ENCODE assay signal across 14 cellular contexts in genomic region chr6:105596284-105596755, GRCh38.
DNase-seq lines count a peak whose midpoint lies in the region; ATAC-seq and TF ChIP-seq lines count a peak whose summit lies in the region.
"Had no signal": no experiment of that assay in that cellular context is flagged by ENCODE, and none has a peak within 500 bp of the region (broad histone marks: within the 10 kb centered on the region; RNA-seq: fewer than 3 reads in every experiment).

No MANE protein-coding gene starts in this region.

- peak; percentile 84 for DNase-seq in Daoy (ENCODE audit: low read depth)
- DNase-seq in Panc1 (ENCODE audit: low read depth, low spot score): peak; percentile 85
- DNase-seq in omental fat pad (ENCODE audit: low spot score): no peak
- DNase-seq in NCI-H2107 treated with DMSO at 0.1 percent for 48 hours (lab: John Stamatoyannopoulos, UW; ENCODE audit: unreplicated experiment): no peak
- no peak for DNase-seq in NCI-H446 (lab: John Stamatoyannopoulos, UW)
- DNase-seq in activated naive CD8-positive, alpha-beta T cell treated with anti-CD3 and anti-CD28 coated beads for 36 hours: no peak
- no peak for DNase-seq in NCI-H1930 (lab: John Stamatoyannopoulos, UW)
- DNase-seq: activated CD4-positive, alpha-beta T cell treated with anti-CD3 and anti-CD28 coated beads, Interleukin-2, amount 50 U/mL, for 48 hours; NCI-H1436 treated with DMSO at 0.1 percent for 48 hours; RPMI8226; tibial artery had no signal

- no peak overlapping the region for H3K4me3 Mint-ChIP-seq in activated naive CD8-positive, alpha-beta T cell treated with anti-CD3 and anti-CD28 coated beads for 36 hours
- H3K4me3 Mint-ChIP-seq: brain, neural progenitor cell had no signal

- peaks cover 1% of the 10 kb centered on the region for H3K4me1 Mint-ChIP-seq in activated naive CD8-positive, alpha-beta T cell treated with anti-CD3 and anti-CD28 coated beads for 36 hours
- H3K4me1 Mint-ChIP-seq: neural progenitor cell had no signal

- peaks cover 4% of the 10 kb centered on the region for H3K9me3 Mint-ChIP-seq in activated naive CD8-positive, alpha-beta T cell treated with anti-CD3 and anti-CD28 coated beads for 36 hours
- H3K9me3 Mint-ChIP-seq: neural progenitor cell had no signal

- BruUV-seq in Panc1 (replicated peaks; lab: Mats Ljungman, UMichigan): no TSS peak

- H3K9me3 ChIP-seq in Panc1 (ENCODE audit: control insufficient read depth, insufficient read depth, low read depth, low read length): no peaks in the 10 kb centered on the region
- H3K9me3 ChIP-seq: tibial artery had no signal

- H3K36me3 Mint-ChIP-seq in activated naive CD8-positive, alpha-beta T cell treated with anti-CD3 and anti-CD28 coated beads for 36 hours: no peaks in the 10 kb centered on the region
- H3K36me3 Mint-ChIP-seq: brain, neural progenitor cell had no signal

- no peak overlapping the region for H3K27ac Mint-ChIP-seq in activated naive CD8-positive, alpha-beta T cell treated with anti-CD3 and anti-CD28 coated beads for 36 hours
- H3K27ac Mint-ChIP-seq: neural progenitor cell had no signal

- no peak overlapping the region for H3K4me3 ChIP-seq in Panc1 (ENCODE audit: low read depth in 2 of 2, low read length in 2 of 2)
- H3K4me3 ChIP-seq: neural progenitor cell, tibial artery had no signal

- in situ Hi-C loops in Panc1 (cut with HindIII; ENCODE audit: low pct_unique_long_range_greater_than_20kb, low sequenced_read_pairs): no loop called here

- CTCF ChIA-PET in Panc1 (lab: Charles Lee): no interaction called here

- H3K27me3 ChIP-seq in Panc1 (ENCODE audit: control insufficient read depth, insufficient read depth, low read length): no peaks in the 10 kb centered on the region
- H3K27me3 ChIP-seq: neural progenitor cell, tibial artery had no signal

- H3K36me3 ChIP-seq in Panc1 (ENCODE audit: control insufficient read depth, insufficient read depth, low read length): no peaks in the 10 kb centered on the region
- H3K36me3 ChIP-seq: neural progenitor cell, tibial artery had no signal

- POLR2A ChIA-PET in Panc1 (lab: Charles Lee): no interaction called here

- H3K4me1 ChIP-seq in Panc1 (ENCODE audit: control insufficient read depth, insufficient read depth, low read length): peaks cover 16% of the 10 kb centered on the region

- TF ChIP-seq CTCF in Panc1 (IDR thresholded peaks at IDR 0.05) (no peak), omental fat pad (IDR thresholded peaks at IDR 0.05) (no peak)

- ATAC-seq in Panc1: peak; percentile 95
- peak; percentile 52 for ATAC-seq in esophagus mucosa
- ATAC-seq in omental fat pad (ENCODE audit: low FRiP score): peak; percentile 72

- H3K27ac ChIP-seq in Panc1 (ENCODE audit: low read length): peak overlapping the region; percentile 92
- H3K27ac ChIP-seq: neural progenitor cell, tibial artery had no signal

- intact Hi-C loops in Panc1 (cut with micrococcal nuclease; ENCODE audit: unreplicated experiment): no loop called here

- peaks cover 19% of the 10 kb centered on the region for H3K27me3 Mint-ChIP-seq in activated naive CD8-positive, alpha-beta T cell treated with anti-CD3 and anti-CD28 coated beads for 36 hours
- H3K27me3 Mint-ChIP-seq: brain had no signal

Comparison
In these comparisons a context has a peak if more than half of its experiments do, and no peak if none do; other contexts are left out.
1. DNase-seq: peak in Daoy (single experiment) and Panc1 (single experiment); none in omental fat pad (single experiment), NCI-H2107 treated with DMSO at 0.1 percent for 48 hours (single experiment), NCI-H446 (0 of 2), activated naive CD8-positive, alpha-beta T cell treated with anti-CD3 and anti-CD28 coated beads for 36 hours (single experiment) and NCI-H1930 (0 of 2).
2. Peak in every context shown above with its lines, with median percentiles within 50 percentile points of each other: ATAC-seq.